In the genomic region with DNA sequence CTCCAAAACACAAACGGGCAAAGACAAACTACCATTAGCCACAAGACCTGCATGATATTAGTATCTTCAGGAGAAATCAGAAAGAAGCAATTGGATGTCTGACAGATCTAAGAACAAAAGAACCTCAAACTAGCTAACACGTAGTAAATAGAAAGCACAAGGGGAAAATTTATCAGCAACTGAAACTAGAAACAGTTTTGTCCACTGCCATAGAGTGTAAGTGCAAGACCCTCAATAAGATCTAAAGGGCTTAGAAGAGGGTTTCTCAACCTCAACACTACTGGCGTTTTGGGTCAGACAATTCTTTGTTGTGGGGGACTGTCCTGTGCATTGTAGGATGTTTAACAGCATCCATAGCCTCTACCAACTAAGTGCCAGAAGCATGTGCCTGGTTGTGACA, we compare ENCODE assay signal across 17 cellular contexts.
"Had no signal": no experiment of that assay in that cellular context is flagged by ENCODE, and none has a peak within 500 bp of the region (broad histone marks: within the 10 kb centered on the region; RNA-seq: fewer than 3 reads in every experiment).

No MANE protein-coding gene starts in this region.

- H3K27me3 Mint-ChIP-seq: activated B cell treated with CpG ODN at 0.5 μM for 24 hours had no signal

- H3K4me1 ChIP-seq: ascending aorta, prostate gland, right atrium auricular region, stomach, vagina had no signal

- H3K4me3 Mint-ChIP-seq: activated B cell treated with CpG ODN at 0.5 μM for 24 hours; activated T-cell treated with anti-CD3 and anti-CD28 coated beads, Interleukin-2, amount 50 U/mL, for 72 hours; mesothelial cell of epicardium had no signal

- H3K36me3 ChIP-seq: prostate gland had no signal

- H3K27ac ChIP-seq: ascending aorta, coronary artery, prostate gland, right atrium auricular region, stomach, vagina had no signal

- H3K9me3 ChIP-seq: prostate gland, right atrium auricular region, stomach, vagina had no signal

- DNase-seq: activated B cell treated with CpG ODN at 0.5 μM for 24 hours; activated CD4-positive, alpha-beta T cell treated with anti-CD3 and anti-CD28 coated beads for 48 hours; activated CD8-positive, alpha-beta memory T cell treated with anti-CD3 and anti-CD28 coated beads, Interleukin-2, amount 50 U/mL, for 4 hours; activated gamma-delta T cell treated with Interleukin-2 at 50 U/mL for 16 hours; activated T-cell treated with anti-CD3 and anti-CD28 coated beads, Interleukin-2, amount 50 U/mL, for 72 hours; hypothalamus; stimulated activated CD4-positive, alpha-beta T cell treated with anti-CD3 and anti-CD28 coated beads, Interleukin-12 subunit alpha, Interleukin-12 subunit beta, amount 100 ng/mL, for 4 hours; stimulated activated CD4-positive, alpha-beta T cell treated with anti-CD3 and anti-CD28 coated beads, Interleukin-1b, Interleukin-23, amount 100 ng/mL, for 48 hours; stimulated activated CD8-positive, alpha-beta memory T cell treated with anti-CD3 and anti-CD28 coated beads, Interleukin-4, amount 100 ng/mL, for 48 hours; stomach; trophoblast cell had no signal

- H3K4me1 Mint-ChIP-seq: activated B cell treated with CpG ODN at 0.5 μM for 24 hours, mesothelial cell of epicardium had no signal

- H3K4me3 ChIP-seq: ascending aorta, coronary artery, prostate gland, right atrium auricular region, stomach, vagina had no signal

- H3K27ac Mint-ChIP-seq: activated B cell treated with CpG ODN at 0.5 μM for 24 hours, mesothelial cell of epicardium had no signal

- H3K27me3 ChIP-seq: ascending aorta, right atrium auricular region, stomach, vagina had no signal

- ATAC-seq: activated T-cell treated with anti-CD3 and anti-CD28 coated beads, Interleukin-2, amount 50 U/mL, for 72 hours had no signal
